ENCODE assay signal across 11 cellular contexts in genomic region chr9:78028926-78029325, GRCh38. TPM values are rescaled to one million over a fixed set of nuclear protein-coding genes. Genes with fewer than 3 reads are reported as not detected.
DNase-seq lines count a peak whose midpoint lies in the region; ATAC-seq and TF ChIP-seq lines count a peak whose summit lies in the region.
"Had no signal": no experiment of that assay in that cellular context is flagged by ENCODE, and none has a peak within 500 bp of the region (broad histone marks: within the 10 kb centered on the region; RNA-seq: fewer than 3 reads in every experiment).

No MANE protein-coding gene starts in this region.

- H3K27ac ChIP-seq in right atrium auricular region = peak overlapping the region; percentile 85
- peak overlapping the region; percentile 32 for H3K27ac ChIP-seq in muscle layer of duodenum (ENCODE audit: low read length)

- H3K27me3 ChIP-seq in right atrium auricular region (no peaks in the 10 kb centered on the region), muscle layer of duodenum (ENCODE audit: low read depth, low read length) (no peaks in the 10 kb centered on the region)

- intact Hi-C loops in Right ventricle myocardium superior (cut with DNase I) = no loop called here

- H3K4me1 ChIP-seq in right atrium auricular region (peaks cover 0 to 7% of the 10 kb centered on the region in 2 donors), muscle layer of duodenum (ENCODE audit: control insufficient read depth in 1 of 2, insufficient read depth in 2 of 2, low read length in 2 of 2) (peaks cover 10 to 40% of the 10 kb centered on the region in 2 donors)

- H3K36me3 ChIP-seq in right atrium auricular region (no peaks in the 10 kb centered on the region), muscle layer of duodenum (ENCODE audit: control insufficient read depth in 1 of 2, insufficient read depth in 2 of 2, low read length in 2 of 2) (no peaks in the 10 kb centered on the region)

- no peak for DNase-seq in right atrium auricular region (ENCODE audit: low spot score)
- no peak for DNase-seq in Right ventricle myocardium superior
- DNase-seq in cerebellar cortex (ENCODE audit: low spot score) = peak; percentile 41
- no peak for DNase-seq in occipital lobe (lab: John Stamatoyannopoulos, UW)
- DNase-seq in left lobe of liver (ENCODE audit: low spot score) = no peak
- DNase-seq: left colon; NCI-H2107; stimulated activated naive CD4-positive, alpha-beta T cell treated with Interleukin-2 at 50 U/mL for 16 hours had no signal

- no peak for ATAC-seq in Right ventricle myocardium superior (ENCODE audit: poor library complexity)
- ATAC-seq in GM21526 (IDR thresholded peaks at IDR 0.05; ENCODE audit: low FRiP score, unreplicated experiment) = no peak
- no peak for ATAC-seq in GM21423 (IDR thresholded peaks at IDR 0.05; ENCODE audit: unreplicated experiment)
- no peak for ATAC-seq in left lobe of liver
- ATAC-seq: left colon had no signal

- H3K9me3 ChIP-seq in right atrium auricular region = no peaks in the 10 kb centered on the region
- H3K9me3 ChIP-seq in muscle layer of duodenum (ENCODE audit: control insufficient read depth in 1 of 2, low read length in 2 of 2) = no peaks in the 10 kb centered on the region

- peak overlapping the region in 1 of 2 donors; percentile 73 for H3K4me3 ChIP-seq in right atrium auricular region
- peak overlapping the region; percentile 77 for H3K4me3 ChIP-seq in muscle layer of duodenum (ENCODE audit: low read depth in 1 of 2, low read length in 2 of 2)

- no peak for TF ChIP-seq CTCF in right atrium auricular region (IDR thresholded peaks at IDR 0.05)

RNA-seq across cellular contexts. Expression of gene GNAQ, which starts 2.7 kb away (rescaled TPM):
- total RNA-seq in right atrium auricular region = 10 to 100 TPM; 13.4 to 17.8 TPM
- 12.2 TPM for total RNA-seq in Right ventricle myocardium superior
- 169 TPM for total RNA-seq in occipital lobe
- total RNA-seq in left lobe of liver = 16.2 TPM
